Comparison of ENCODE assay signal across 1 cellular context in the genomic region with DNA sequence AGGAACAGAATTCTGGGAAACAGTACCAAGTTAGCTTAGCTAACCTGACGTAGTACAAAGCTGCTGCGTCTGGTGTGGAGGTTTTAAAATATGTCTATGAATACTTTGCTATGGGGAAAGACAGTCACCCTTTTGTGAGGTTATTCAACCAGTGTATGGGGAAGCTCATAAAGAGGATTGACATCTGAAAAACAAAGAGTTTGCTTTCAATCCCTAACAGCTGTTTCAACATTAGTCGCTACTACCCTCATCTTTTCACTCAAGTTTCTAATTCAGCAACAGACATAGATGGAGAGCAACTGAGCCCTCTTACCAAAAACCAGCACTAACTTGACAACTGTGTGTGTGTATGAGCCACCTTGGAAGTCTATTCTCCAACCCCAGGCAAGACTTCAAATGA.
TF ChIP-seq lines count a peak whose summit lies in the region.

No MANE protein-coding gene starts in this region.

TF ChIP-seq in HepG2, 621 proteins besides CTCF, POLR2A, EP300 and RAD21 (continued from another document):
- no peak for TF ChIP-seq PRDM4 (CRISPR knock-in tag; IDR thresholded peaks at IDR 0.05; ENCODE audit: borderline replicate concordance)
- TF ChIP-seq ETV5 (CRISPR knock-in tag; IDR thresholded peaks at IDR 0.05; ENCODE audit: borderline replicate concordance), result no peak
- TF ChIP-seq HOXA9 (CRISPR knock-in tag; IDR thresholded peaks at IDR 0.05; ENCODE audit: borderline replicate concordance), result no peak
